In genomic region chr3:4356225-4356540, GRCh38 we compare ENCODE assay signal across 19 cellular contexts. TPM values are rescaled to one million over a fixed set of nuclear protein-coding genes. Genes with fewer than 3 reads are reported as not detected.
A peak's percentile ranks its signal among the peaks of the same experiment; 100 is the strongest.
DNase-seq lines count a peak whose midpoint lies in the region; ATAC-seq and TF ChIP-seq lines count a peak whose summit lies in the region.
"Had no signal": no experiment of that assay in that cellular context is flagged by ENCODE, and none has a peak within 500 bp of the region (broad histone marks: within the 10 kb centered on the region; RNA-seq: fewer than 3 reads in every experiment).

No MANE protein-coding gene starts in this region.

- H3K27ac Mint-ChIP-seq in nephron progenitor cell, result peak overlapping the region; percentile 98
- H3K27ac Mint-ChIP-seq in CD8-positive, alpha-beta T cell, result no peak overlapping the region

- POLR2A ChIA-PET in CD8-positive, alpha-beta T cell (lab: Charles Lee), result no interaction called here

- no peak overlapping the region for H2BK120ac ChIP-seq in trophoblast cell (ENCODE audit: insufficient read depth, low read length, poor library complexity)

- no peaks in the 10 kb centered on the region for H3K27me3 ChIP-seq in left ventricle myocardium inferior (ENCODE audit: low read depth)
- no peaks in the 10 kb centered on the region for H3K27me3 ChIP-seq in esophagus muscularis mucosa
- no peaks in the 10 kb centered on the region for H3K27me3 ChIP-seq in trophoblast cell (ENCODE audit: insufficient read depth, low read length)
- no peaks in the 10 kb centered on the region for H3K27me3 ChIP-seq in CD8-positive, alpha-beta T cell (ENCODE audit: insufficient read depth, low read length)

- no peak overlapping the region for H3K23ac ChIP-seq in trophoblast cell (ENCODE audit: low read length)

- H3K4me2 ChIP-seq in trophoblast cell (ENCODE audit: low read length), result no peak overlapping the region

- no peak for DNase-seq in left ventricle myocardium inferior
- no peak for DNase-seq in Right ventricle myocardium inferior (ENCODE audit: missing footprints)
- peak; percentile 74 for DNase-seq in esophagus muscularis mucosa (ENCODE audit: extremely low spot score)
- no peak for DNase-seq in nephron progenitor cell
- DNase-seq in trophoblast cell, result no peak
- no peak for DNase-seq in omental fat pad (ENCODE audit: low spot score)
- DNase-seq in CD8-positive, alpha-beta T cell, result no peak
- DNase-seq: GM23248; H7; KBM-7; MV-4-11; NCI-H146; NCI-H1930; NCI-H446; NCI-H524 treated with DMSO at 0.1 percent for 48 hours; NK-92 treated with Interleukin-12 subunit alpha and Interleukin-12 subunit beta, amount 100 ng/mL, for 24 hours; PC-3 had no signal

- intact Hi-C loops in left ventricle myocardium inferior (cut with micrococcal nuclease), result loop anchor here (10.0 kb wide), 1 partner anchor 139 kb away; the partner anchor contains the start of gene ITPR1
- intact Hi-C loops in Right ventricle myocardium inferior (cut with DNase I), result loop anchor here (10.0 kb wide), 1 partner anchor 139 kb away; the partner anchor contains the start of gene ITPR1
- intact Hi-C loops in esophagus muscularis mucosa (cut with DNase I), result loop anchor here (10.0 kb wide), 2 partner anchors 109 to 139 kb away; partner anchors contain the start of genes ITPR1 and SUMF1
- intact Hi-C loops in CD8-positive, alpha-beta T cell (cut with DNase I, micrococcal nuclease), result loop anchor here in 1 of 2 experiments (10.0 kb wide), 1 partner anchor 79 kb away; no protein-coding TSS in a partner anchor

- ATAC-seq in Right ventricle myocardium inferior (no peak), HG02973 (IDR thresholded peaks at IDR 0.05; ENCODE audit: unreplicated experiment) (no peak), omental fat pad (ENCODE audit: low FRiP score) (no peak)
- no peak for ATAC-seq in CD8-positive, alpha-beta T cell
- ATAC-seq: PC-3 had no signal

- no peak overlapping the region for H2BK12ac ChIP-seq in trophoblast cell (ENCODE audit: low read length)

- H3K9me3 ChIP-seq in left ventricle myocardium inferior (replicated peaks) (no peaks in the 10 kb centered on the region), esophagus muscularis mucosa (no peaks in the 10 kb centered on the region), trophoblast cell (ENCODE audit: insufficient read depth, low read depth, low read length) (no peaks in the 10 kb centered on the region)
- H3K9me3 ChIP-seq in CD8-positive, alpha-beta T cell (ENCODE audit: low read length), result no peaks in the 10 kb centered on the region

- H2AK5ac ChIP-seq in trophoblast cell (ENCODE audit: low read length), result no peak overlapping the region

- no peak overlapping the region for H3K14ac ChIP-seq in trophoblast cell (ENCODE audit: low read length)

- no peak overlapping the region for H3K18ac ChIP-seq in trophoblast cell (ENCODE audit: low read length)

- peaks cover 26% of the 10 kb centered on the region for H3K4me1 ChIP-seq in left ventricle myocardium inferior
- peaks cover 13 to 35% (median 28%) of the 10 kb centered on the region in 4 donors for H3K4me1 ChIP-seq in esophagus muscularis mucosa
- no peaks in the 10 kb centered on the region for H3K4me1 ChIP-seq in trophoblast cell (ENCODE audit: control insufficient read depth in 1 of 2, insufficient read depth in 2 of 2, low read length in 2 of 2)
- no peaks in the 10 kb centered on the region for H3K4me1 ChIP-seq in CD8-positive, alpha-beta T cell (ENCODE audit: insufficient read depth, low read length)

- TF ChIP-seq CTCF in left ventricle myocardium inferior (IDR thresholded peaks at IDR 0.05; ENCODE audit: borderline replicate concordance), result no peak
- no peak for TF ChIP-seq CTCF in esophagus muscularis mucosa (IDR thresholded peaks at IDR 0.05)
- TF ChIP-seq CTCF in nephron progenitor cell (IDR thresholded peaks at IDR 0.05), result no peak
- TF ChIP-seq CTCF in omental fat pad (IDR thresholded peaks at IDR 0.05), result no peak
- TF ChIP-seq CTCF in CD8-positive, alpha-beta T cell (IDR thresholded peaks at IDR 0.05), result no peak

- no peak overlapping the region for H4K8ac ChIP-seq in trophoblast cell (ENCODE audit: low read depth, low read length)

- H3K79me2 ChIP-seq in trophoblast cell (ENCODE audit: control insufficient read depth, insufficient read depth, low read length, poor library complexity), result no peaks in the 10 kb centered on the region

- H2BK5ac ChIP-seq in trophoblast cell (ENCODE audit: low read depth, low read length, poor library complexity), result no peak overlapping the region

- no peak overlapping the region for H3K9ac ChIP-seq in trophoblast cell (ENCODE audit: low read length)
- H3K9ac ChIP-seq: GM23248 had no signal

- peaks cover 16% of the 10 kb centered on the region for H3K36me3 Mint-ChIP-seq in nephron progenitor cell (ENCODE audit: low read depth)
- H3K36me3 Mint-ChIP-seq in CD8-positive, alpha-beta T cell, result peaks cover 10% of the 10 kb centered on the region

- TF ChIP-seq POLR2A in esophagus muscularis mucosa (IDR thresholded peaks at IDR 0.05; ENCODE audit: low read depth), result no peak

- whole genome bisulfite sequencing in esophagus muscularis mucosa, result 82% methylated on average over 6 of the region's 6 CpGs
- no CpG with 5 or more reads among the region's 6 CpGs for WGBS in trophoblast cell (ENCODE audit: extremely low coverage, insufficient coverage, insufficient read length)

- peaks cover 1% of the 10 kb centered on the region for H3K36me3 ChIP-seq in left ventricle myocardium inferior
- H3K36me3 ChIP-seq in esophagus muscularis mucosa, result peaks cover 0 to 4% (median under 1%) of the 10 kb centered on the region in 4 donors
- no peaks in the 10 kb centered on the region for H3K36me3 ChIP-seq in trophoblast cell (ENCODE audit: control insufficient read depth in 1 of 2, insufficient read depth in 2 of 2, low read length in 2 of 2)
- H3K36me3 ChIP-seq in CD8-positive, alpha-beta T cell (ENCODE audit: insufficient read depth, low read length), result no peaks in the 10 kb centered on the region

- no peak overlapping the region for H4K12ac ChIP-seq in trophoblast cell (ENCODE audit: low read depth, low read length)

- no peak overlapping the region for H3K4me3 Mint-ChIP-seq in nephron progenitor cell
- no peak overlapping the region for H3K4me3 Mint-ChIP-seq in CD8-positive, alpha-beta T cell

- peaks cover 75% of the 10 kb centered on the region for H3K4me1 Mint-ChIP-seq in nephron progenitor cell
- H3K4me1 Mint-ChIP-seq in CD8-positive, alpha-beta T cell (ENCODE audit: low read depth), result peaks cover 9% of the 10 kb centered on the region

- H3K4me3 ChIP-seq in left ventricle myocardium inferior, result no peak overlapping the region
- H3K4me3 ChIP-seq in esophagus muscularis mucosa, result no peak overlapping the region
- no peak overlapping the region for H3K4me3 ChIP-seq in trophoblast cell (ENCODE audit: low read depth, low read length)
- no peak overlapping the region for H3K4me3 ChIP-seq in CD8-positive, alpha-beta T cell (ENCODE audit: low read depth, low read length)
- H3K4me3 ChIP-seq: GM23248 had no signal

- no peak overlapping the region for H2AFZ ChIP-seq in trophoblast cell (ENCODE audit: insufficient read depth, low read length, poor library complexity)
- H2AFZ ChIP-seq: GM23248 had no signal

- peaks cover 7% of the 10 kb centered on the region for H3K9me3 Mint-ChIP-seq in nephron progenitor cell
- no peaks in the 10 kb centered on the region for H3K9me3 Mint-ChIP-seq in CD8-positive, alpha-beta T cell

- H3K27ac ChIP-seq in left ventricle myocardium inferior (replicated peaks) (peak overlapping the region; percentile 38), esophagus muscularis mucosa (replicated peaks in 1 of 4) (peak overlapping the region in 2 of 4 donors; percentile 0 to 16), trophoblast cell (ENCODE audit: low read depth, low read length) (no peak overlapping the region)
- no peak overlapping the region for H3K27ac ChIP-seq in CD8-positive, alpha-beta T cell (ENCODE audit: low read depth, low read length)
- H3K27ac ChIP-seq: 22Rv1, GM23248 had no signal

- TF ChIP-seq EP300 in esophagus muscularis mucosa (IDR thresholded peaks at IDR 0.05), result no peak

- H3K27me3 Mint-ChIP-seq in nephron progenitor cell (ENCODE audit: low read depth, poor library complexity), result no peaks in the 10 kb centered on the region
- no peaks in the 10 kb centered on the region for H3K27me3 Mint-ChIP-seq in CD8-positive, alpha-beta T cell (ENCODE audit: low read depth)

- H3K79me1 ChIP-seq in trophoblast cell (ENCODE audit: low read length), result no peaks in the 10 kb centered on the region

- H4K91ac ChIP-seq in trophoblast cell (ENCODE audit: low read depth, low read length), result no peak overlapping the region

- CTCF ChIA-PET in CD8-positive, alpha-beta T cell (lab: Charles Lee), result interaction anchor here (1.0 to 1.2 kb wide), 2 partner anchors 18 to 278 kb away, joined by 3 read pairs; no protein-coding TSS in a partner anchor

- no peak overlapping the region for H3K4ac ChIP-seq in trophoblast cell (ENCODE audit: low read depth, low read length)

RNA-seq across cellular contexts. Expression of gene SETMAR, which starts 53.0 kb away (rescaled TPM):
- 16.6 TPM for total RNA-seq in left ventricle myocardium inferior
- total RNA-seq in Right ventricle myocardium inferior, result 15.9 TPM
- total RNA-seq in esophagus muscularis mucosa, result 10 to 100 TPM; 28.5 to 42.6 (median 31.4) TPM
- 14.2 and 15.0 TPM in 2 replicates for polyA plus RNA-seq in trophoblast cell (2013)
- 10 to 100 TPM; 24.7 to 30.3 (median 28.4) TPM for total RNA-seq in omental fat pad
- total RNA-seq in CD8-positive, alpha-beta T cell, result 1 to 10 TPM; 8.4 to 9.8 TPM
